Comparison of ENCODE assay signal across 15 cellular contexts in the genomic region with DNA sequence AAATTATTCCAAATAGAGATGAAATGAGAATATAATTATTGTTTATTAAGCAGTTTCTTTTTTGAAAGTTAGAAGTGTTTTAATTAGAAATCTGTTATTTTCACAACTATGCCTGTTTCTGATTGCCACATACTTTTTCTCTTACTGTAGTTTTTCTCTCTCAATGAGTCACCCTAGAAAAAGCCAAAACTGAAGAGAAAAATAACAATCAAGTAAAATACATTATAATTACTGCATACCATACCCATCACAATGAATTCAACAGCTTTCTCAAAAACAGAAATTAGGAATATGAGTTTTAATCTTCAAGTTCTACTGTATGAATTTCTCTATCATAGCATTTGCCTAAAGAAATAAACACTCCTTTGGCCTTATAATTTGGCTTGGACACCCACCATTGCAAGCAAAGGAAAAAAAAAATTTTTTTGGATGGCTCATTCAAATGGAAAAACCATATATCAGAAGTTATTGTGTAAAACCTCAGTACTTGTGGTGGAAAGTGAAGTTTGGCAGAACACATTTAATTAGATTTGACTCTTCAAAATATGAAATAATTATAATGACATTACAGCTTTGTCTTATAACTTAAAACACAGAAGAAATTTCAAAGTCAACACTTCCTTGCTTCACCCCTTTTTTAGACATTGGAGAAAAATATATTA.
A peak's percentile ranks its signal among the peaks of the same experiment; 100 is the strongest.
DNase-seq lines count a peak whose midpoint lies in the region; TF ChIP-seq lines count a peak whose summit lies in the region.
"Had no signal": no experiment of that assay in that cellular context is flagged by ENCODE, and none has a peak within 500 bp of the region (broad histone marks: within the 10 kb centered on the region; RNA-seq: fewer than 3 reads in every experiment).

No MANE protein-coding gene starts in this region.

- no peaks in the 10 kb centered on the region for H3K36me3 ChIP-seq in brain microvascular endothelial cell (replicated peaks)
- H3K36me3 ChIP-seq: heart left ventricle, lower lobe of right lung had no signal

- TF ChIP-seq CTCF in brain microvascular endothelial cell (IDR thresholded peaks at IDR 0.05; ENCODE audit: low read depth, low read length, missing control alignments): no peak

- DNase-seq in ACHN (peak; percentile 16), HT1080 (ENCODE audit: low read depth) (peak; percentile 67), brain microvascular endothelial cell (no peak), iris pigment epithelial cell (ENCODE audit: low read depth) (peak; percentile 68), DMS79 treated with DMSO at 0.1 percent for 48 hours (lab: John Stamatoyannopoulos, UW) (no peak), HuH-7 (ENCODE audit: low spot score) (no peak), COR-L47 (lab: John Stamatoyannopoulos, UW) (no peak)
- DNase-seq in NK-92 treated with Interleukin-12 subunit alpha and Interleukin-12 subunit beta, amount 100 ng/mL, for 24 hours (lab: John Stamatoyannopoulos, UW): no peak
- DNase-seq: activated naive CD4-positive, alpha-beta T cell treated with anti-CD3 and anti-CD28 coated beads, Interleukin-2, amount 10 ng/mL, durations not matched to agents 7 days and 5 days; heart left ventricle; lower lobe of right lung; NCI-H1417 treated with DMSO at 0.1 percent for 48 hours; NCI-H526 treated with DMSO at 0.1 percent for 48 hours; SIG-M5; stimulated activated CD4-positive, alpha-beta T cell treated with anti-CD3 and anti-CD28 coated beads, Interleukin-15, amount 100 ng/mL, for 24 hours had no signal

- in situ Hi-C loops in ACHN (cut with HindIII; ENCODE audit: low pct_ligation_motif_present, low pct_unique_long_range_greater_than_20kb, low sequenced_read_pairs): no loop called here
- in situ Hi-C loops in brain microvascular endothelial cell (cut with HindIII; ENCODE audit: low pct_ligation_motif_present, low sequenced_read_pairs): no loop called here

- H3K27ac ChIP-seq in brain microvascular endothelial cell: peak overlapping the region; percentile 10
- H3K27ac ChIP-seq: lower lobe of right lung had no signal

- H3K4me3 ChIP-seq in brain microvascular endothelial cell (ENCODE audit: low read depth, low read length): no peak overlapping the region
- H3K4me3 ChIP-seq: heart left ventricle, lower lobe of right lung had no signal

- no peaks in the 10 kb centered on the region for H3K27me3 ChIP-seq in brain microvascular endothelial cell (replicated peaks)
- H3K27me3 ChIP-seq: heart left ventricle had no signal

Comparison
In these comparisons a context has a peak if more than half of its experiments do, and no peak if none do; other contexts are left out.
1. DNase-seq: peak in ACHN (single experiment), HT1080 (single experiment) and iris pigment epithelial cell (single experiment); none in brain microvascular endothelial cell (single experiment), DMS79 treated with DMSO at 0.1 percent for 48 hours (single experiment), HuH-7 (single experiment), COR-L47 (single experiment) and NK-92 treated with Interleukin-12 subunit alpha and Interleukin-12 subunit beta, amount 100 ng/mL, for 24 hours (single experiment).